1 cellular context compared by ENCODE assay signal in genomic region chr4:39637572-39638357, GRCh38.
TF ChIP-seq lines count a peak whose summit lies in the region.

No MANE protein-coding gene starts in this region.

TF ChIP-seq in HepG2, 621 proteins besides CTCF, POLR2A, EP300 and RAD21 (continued from another document and continues in another):
- TF ChIP-seq ARID5B (CRISPR knock-in tag; IDR thresholded peaks at IDR 0.05) (0 out of 2 replicates have a peak, but pooled peaks have one; percentile 9), RAD51 (IDR thresholded peaks at IDR 0.05; ENCODE audit: borderline replicate concordance) (no peak), GLI4 (CRISPR knock-in tag; IDR thresholded peaks at IDR 0.05; ENCODE audit: borderline replicate concordance) (no peak), MED8 (CRISPR knock-in tag; IDR thresholded peaks at IDR 0.05; ENCODE audit: insufficient replicate concordance) (no peak), SMARCE1 (IDR thresholded peaks at IDR 0.05; ENCODE audit: borderline replicate concordance) (no peak), ZNF782 (CRISPR knock-in tag; IDR thresholded peaks at IDR 0.05; ENCODE audit: borderline replicate concordance) (peak; percentile 8; the same call in 1 of the 2 replicates), NRL (CRISPR knock-in tag; IDR thresholded peaks at IDR 0.05; ENCODE audit: borderline replicate concordance) (no peak), KLF6 (CRISPR knock-in tag; IDR thresholded peaks at IDR 0.05) (no peak), CREM (IDR thresholded peaks at IDR 0.05) (no peak), CREM (CRISPR knock-in tag; IDR thresholded peaks at IDR 0.05) (no peak), RBM22 (optimal IDR thresholded peaks at IDR 0.05; ENCODE audit: low read length) (no peak), PAWR (CRISPR knock-in tag; IDR thresholded peaks at IDR 0.05; ENCODE audit: borderline replicate concordance) (no peak; the same call in 1 of the 2 replicates), JUN (CRISPR knock-in tag; IDR thresholded peaks at IDR 0.05) (no peak), ZKSCAN1 (IDR thresholded peaks at IDR 0.05; ENCODE audit: low read length) (no peak), RARA (CRISPR knock-in tag; IDR thresholded peaks at IDR 0.05) (no peak), ZNF749 (CRISPR knock-in tag; IDR thresholded peaks at IDR 0.05; ENCODE audit: borderline replicate concordance) (no peak), RFXANK (CRISPR knock-in tag; IDR thresholded peaks at IDR 0.05) (no peak), ISX (CRISPR knock-in tag; conservative IDR thresholded peaks at IDR 0.05) (no peak), HNRNPUL1 (IDR thresholded peaks at IDR 0.05; ENCODE audit: low read depth, low read length) (no peak), KLF11 (CRISPR knock-in tag; IDR thresholded peaks at IDR 0.05) (no peak), RBAK (CRISPR knock-in tag; IDR thresholded peaks at IDR 0.05) (no peak), ZNF138 (CRISPR knock-in tag; IDR thresholded peaks at IDR 0.05; ENCODE audit: low read depth) (no peak), ZNF501 (CRISPR knock-in tag; IDR thresholded peaks at IDR 0.05) (no peak; the same call in 1 of the 2 replicates), ZNF562 (CRISPR knock-in tag; IDR thresholded peaks at IDR 0.05; ENCODE audit: borderline replicate concordance) (no peak), GZF1 (CRISPR knock-in tag; IDR thresholded peaks at IDR 0.05) (no peak), MIER2 (CRISPR knock-in tag; IDR thresholded peaks at IDR 0.05) (no peak), ZNF326 (CRISPR knock-in tag; IDR thresholded peaks at IDR 0.05; ENCODE audit: borderline replicate concordance) (no peak), SP5 (CRISPR knock-in tag; IDR thresholded peaks at IDR 0.05; ENCODE audit: borderline replicate concordance, low read depth) (no peak), ASH2L (IDR thresholded peaks at IDR 0.05; ENCODE audit: insufficient read length, low read depth, low read length) (peak; percentile 60), ZNF446 (CRISPR knock-in tag; IDR thresholded peaks at IDR 0.05) (no peak), HNRNPLL (IDR thresholded peaks at IDR 0.05; ENCODE audit: low read depth, low read length, poor library complexity, severe bottlenecking) (peak; percentile 67), HOXA7 (CRISPR knock-in tag; IDR thresholded peaks at IDR 0.05) (no peak), GATAD2A (CRISPR knock-in tag; IDR thresholded peaks at IDR 0.05) (no peak), ZNF775 (CRISPR knock-in tag; IDR thresholded peaks at IDR 0.05; ENCODE audit: borderline replicate concordance) (no peak), ZNF629 (CRISPR knock-in tag; conservative IDR thresholded peaks at IDR 0.05) (no peak), THRA (CRISPR knock-in tag; IDR thresholded peaks at IDR 0.05; ENCODE audit: borderline replicate concordance) (no peak), ELF1 (CRISPR knock-in tag; IDR thresholded peaks at IDR 0.05) (no peak), ZNF879 (CRISPR knock-in tag; IDR thresholded peaks at IDR 0.05) (no peak), NR2F6 (IDR thresholded peaks at IDR 0.05) (no peak), NR2F6 (CRISPR knock-in tag; IDR thresholded peaks at IDR 0.05) (no peak), CHD2 (IDR thresholded peaks at IDR 0.05; ENCODE audit: low read depth, low read length) (no peak), NCOA1 (CRISPR knock-in tag; IDR thresholded peaks at IDR 0.05) (no peak), ZFP1 (CRISPR knock-in tag; IDR thresholded peaks at IDR 0.05) (no peak), RELA (CRISPR knock-in tag; IDR thresholded peaks at IDR 0.05) (no peak)
- TF ChIP-seq, protein P1, sequence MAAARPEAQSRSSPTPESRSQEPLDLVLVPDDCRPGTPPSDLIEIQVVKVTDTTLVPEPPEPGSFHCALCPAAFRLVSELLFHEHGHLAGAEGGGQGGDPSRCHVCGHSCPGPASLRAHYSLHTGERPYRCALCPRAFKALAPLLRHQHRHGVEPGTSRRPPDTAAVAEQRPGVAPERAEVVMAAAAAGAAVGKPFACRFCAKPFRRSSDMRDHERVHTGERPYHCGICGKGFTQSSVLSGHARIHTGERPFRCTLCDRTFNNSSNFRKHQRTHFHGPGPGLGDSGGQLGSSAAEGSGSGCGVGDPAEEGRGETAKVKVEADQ (CRISPR knock-in tag; IDR thresholded peaks at IDR 0.05; ENCODE audit: borderline replicate concordance), result no peak
- TF ChIP-seq, protein P2, sequence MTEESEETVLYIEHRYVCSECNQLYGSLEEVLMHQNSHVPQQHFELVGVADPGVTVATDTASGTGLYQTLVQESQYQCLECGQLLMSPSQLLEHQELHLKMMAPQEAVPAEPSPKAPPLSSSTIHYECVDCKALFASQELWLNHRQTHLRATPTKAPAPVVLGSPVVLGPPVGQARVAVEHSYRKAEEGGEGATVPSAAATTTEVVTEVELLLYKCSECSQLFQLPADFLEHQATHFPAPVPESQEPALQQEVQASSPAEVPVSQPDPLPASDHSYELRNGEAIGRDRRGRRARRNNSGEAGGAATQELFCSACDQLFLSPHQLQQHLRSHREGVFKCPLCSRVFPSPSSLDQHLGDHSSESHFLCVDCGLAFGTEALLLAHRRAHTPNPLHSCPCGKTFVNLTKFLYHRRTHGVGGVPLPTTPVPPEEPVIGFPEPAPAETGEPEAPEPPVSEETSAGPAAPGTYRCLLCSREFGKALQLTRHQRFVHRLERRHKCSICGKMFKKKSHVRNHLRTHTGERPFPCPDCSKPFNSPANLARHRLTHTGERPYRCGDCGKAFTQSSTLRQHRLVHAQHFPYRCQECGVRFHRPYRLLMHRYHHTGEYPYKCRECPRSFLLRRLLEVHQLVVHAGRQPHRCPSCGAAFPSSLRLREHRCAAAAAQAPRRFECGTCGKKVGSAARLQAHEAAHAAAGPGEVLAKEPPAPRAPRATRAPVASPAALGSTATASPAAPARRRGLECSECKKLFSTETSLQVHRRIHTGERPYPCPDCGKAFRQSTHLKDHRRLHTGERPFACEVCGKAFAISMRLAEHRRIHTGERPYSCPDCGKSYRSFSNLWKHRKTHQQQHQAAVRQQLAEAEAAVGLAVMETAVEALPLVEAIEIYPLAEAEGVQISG (CRISPR knock-in tag; IDR thresholded peaks at IDR 0.05), result no peak
- TF ChIP-seq, protein P3, sequence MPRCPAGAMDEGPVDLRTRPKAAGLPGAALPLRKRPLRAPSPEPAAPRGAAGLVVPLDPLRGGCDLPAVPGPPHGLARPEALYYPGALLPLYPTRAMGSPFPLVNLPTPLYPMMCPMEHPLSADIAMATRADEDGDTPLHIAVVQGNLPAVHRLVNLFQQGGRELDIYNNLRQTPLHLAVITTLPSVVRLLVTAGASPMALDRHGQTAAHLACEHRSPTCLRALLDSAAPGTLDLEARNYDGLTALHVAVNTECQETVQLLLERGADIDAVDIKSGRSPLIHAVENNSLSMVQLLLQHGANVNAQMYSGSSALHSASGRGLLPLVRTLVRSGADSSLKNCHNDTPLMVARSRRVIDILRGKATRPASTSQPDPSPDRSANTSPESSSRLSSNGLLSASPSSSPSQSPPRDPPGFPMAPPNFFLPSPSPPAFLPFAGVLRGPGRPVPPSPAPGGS (CRISPR knock-in tag; IDR thresholded peaks at IDR 0.05), result no peak
- TF ChIP-seq, protein P4, sequence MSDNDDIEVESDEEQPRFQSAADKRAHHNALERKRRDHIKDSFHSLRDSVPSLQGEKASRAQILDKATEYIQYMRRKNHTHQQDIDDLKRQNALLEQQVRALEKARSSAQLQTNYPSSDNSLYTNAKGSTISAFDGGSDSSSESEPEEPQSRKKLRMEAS (IDR thresholded peaks at IDR 0.05), result no peak
- TF ChIP-seq, protein P5, sequence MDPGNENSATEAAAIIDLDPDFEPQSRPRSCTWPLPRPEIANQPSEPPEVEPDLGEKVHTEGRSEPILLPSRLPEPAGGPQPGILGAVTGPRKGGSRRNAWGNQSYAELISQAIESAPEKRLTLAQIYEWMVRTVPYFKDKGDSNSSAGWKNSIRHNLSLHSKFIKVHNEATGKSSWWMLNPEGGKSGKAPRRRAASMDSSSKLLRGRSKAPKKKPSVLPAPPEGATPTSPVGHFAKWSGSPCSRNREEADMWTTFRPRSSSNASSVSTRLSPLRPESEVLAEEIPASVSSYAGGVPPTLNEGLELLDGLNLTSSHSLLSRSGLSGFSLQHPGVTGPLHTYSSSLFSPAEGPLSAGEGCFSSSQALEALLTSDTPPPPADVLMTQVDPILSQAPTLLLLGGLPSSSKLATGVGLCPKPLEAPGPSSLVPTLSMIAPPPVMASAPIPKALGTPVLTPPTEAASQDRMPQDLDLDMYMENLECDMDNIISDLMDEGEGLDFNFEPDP (CRISPR knock-in tag; conservative IDR thresholded peaks at IDR 0.05), result no peak
- TF ChIP-seq, protein P6, sequence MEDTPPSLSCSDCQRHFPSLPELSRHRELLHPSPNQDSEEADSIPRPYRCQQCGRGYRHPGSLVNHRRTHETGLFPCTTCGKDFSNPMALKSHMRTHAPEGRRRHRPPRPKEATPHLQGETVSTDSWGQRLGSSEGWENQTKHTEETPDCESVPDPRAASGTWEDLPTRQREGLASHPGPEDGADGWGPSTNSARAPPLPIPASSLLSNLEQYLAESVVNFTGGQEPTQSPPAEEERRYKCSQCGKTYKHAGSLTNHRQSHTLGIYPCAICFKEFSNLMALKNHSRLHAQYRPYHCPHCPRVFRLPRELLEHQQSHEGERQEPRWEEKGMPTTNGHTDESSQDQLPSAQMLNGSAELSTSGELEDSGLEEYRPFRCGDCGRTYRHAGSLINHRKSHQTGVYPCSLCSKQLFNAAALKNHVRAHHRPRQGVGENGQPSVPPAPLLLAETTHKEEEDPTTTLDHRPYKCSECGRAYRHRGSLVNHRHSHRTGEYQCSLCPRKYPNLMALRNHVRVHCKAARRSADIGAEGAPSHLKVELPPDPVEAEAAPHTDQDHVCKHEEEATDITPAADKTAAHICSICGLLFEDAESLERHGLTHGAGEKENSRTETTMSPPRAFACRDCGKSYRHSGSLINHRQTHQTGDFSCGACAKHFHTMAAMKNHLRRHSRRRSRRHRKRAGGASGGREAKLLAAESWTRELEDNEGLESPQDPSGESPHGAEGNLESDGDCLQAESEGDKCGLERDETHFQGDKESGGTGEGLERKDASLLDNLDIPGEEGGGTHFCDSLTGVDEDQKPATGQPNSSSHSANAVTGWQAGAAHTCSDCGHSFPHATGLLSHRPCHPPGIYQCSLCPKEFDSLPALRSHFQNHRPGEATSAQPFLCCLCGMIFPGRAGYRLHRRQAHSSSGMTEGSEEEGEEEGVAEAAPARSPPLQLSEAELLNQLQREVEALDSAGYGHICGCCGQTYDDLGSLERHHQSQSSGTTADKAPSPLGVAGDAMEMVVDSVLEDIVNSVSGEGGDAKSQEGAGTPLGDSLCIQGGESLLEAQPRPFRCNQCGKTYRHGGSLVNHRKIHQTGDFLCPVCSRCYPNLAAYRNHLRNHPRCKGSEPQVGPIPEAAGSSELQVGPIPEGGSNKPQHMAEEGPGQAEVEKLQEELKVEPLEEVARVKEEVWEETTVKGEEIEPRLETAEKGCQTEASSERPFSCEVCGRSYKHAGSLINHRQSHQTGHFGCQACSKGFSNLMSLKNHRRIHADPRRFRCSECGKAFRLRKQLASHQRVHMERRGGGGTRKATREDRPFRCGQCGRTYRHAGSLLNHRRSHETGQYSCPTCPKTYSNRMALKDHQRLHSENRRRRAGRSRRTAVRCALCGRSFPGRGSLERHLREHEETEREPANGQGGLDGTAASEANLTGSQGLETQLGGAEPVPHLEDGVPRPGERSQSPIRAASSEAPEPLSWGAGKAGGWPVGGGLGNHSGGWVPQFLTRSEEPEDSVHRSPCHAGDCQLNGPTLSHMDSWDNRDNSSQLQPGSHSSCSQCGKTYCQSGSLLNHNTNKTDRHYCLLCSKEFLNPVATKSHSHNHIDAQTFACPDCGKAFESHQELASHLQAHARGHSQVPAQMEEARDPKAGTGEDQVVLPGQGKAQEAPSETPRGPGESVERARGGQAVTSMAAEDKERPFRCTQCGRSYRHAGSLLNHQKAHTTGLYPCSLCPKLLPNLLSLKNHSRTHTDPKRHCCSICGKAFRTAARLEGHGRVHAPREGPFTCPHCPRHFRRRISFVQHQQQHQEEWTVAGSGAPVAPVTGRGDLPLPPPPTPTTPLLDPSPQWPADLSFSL (CRISPR knock-in tag; IDR thresholded peaks at IDR 0.05), result no peak
- TF ChIP-seq, protein P7, sequence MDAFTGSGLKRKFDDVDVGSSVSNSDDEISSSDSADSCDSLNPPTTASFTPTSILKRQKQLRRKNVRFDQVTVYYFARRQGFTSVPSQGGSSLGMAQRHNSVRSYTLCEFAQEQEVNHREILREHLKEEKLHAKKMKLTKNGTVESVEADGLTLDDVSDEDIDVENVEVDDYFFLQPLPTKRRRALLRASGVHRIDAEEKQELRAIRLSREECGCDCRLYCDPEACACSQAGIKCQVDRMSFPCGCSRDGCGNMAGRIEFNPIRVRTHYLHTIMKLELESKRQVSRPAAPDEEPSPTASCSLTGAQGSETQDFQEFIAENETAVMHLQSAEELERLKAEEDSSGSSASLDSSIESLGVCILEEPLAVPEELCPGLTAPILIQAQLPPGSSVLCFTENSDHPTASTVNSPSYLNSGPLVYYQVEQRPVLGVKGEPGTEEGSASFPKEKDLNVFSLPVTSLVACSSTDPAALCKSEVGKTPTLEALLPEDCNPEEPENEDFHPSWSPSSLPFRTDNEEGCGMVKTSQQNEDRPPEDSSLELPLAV (CRISPR knock-in tag; conservative IDR thresholded peaks at IDR 0.05; ENCODE audit: low read depth), result no peak
